11 cellular contexts compared by ENCODE assay signal in the genomic region with DNA sequence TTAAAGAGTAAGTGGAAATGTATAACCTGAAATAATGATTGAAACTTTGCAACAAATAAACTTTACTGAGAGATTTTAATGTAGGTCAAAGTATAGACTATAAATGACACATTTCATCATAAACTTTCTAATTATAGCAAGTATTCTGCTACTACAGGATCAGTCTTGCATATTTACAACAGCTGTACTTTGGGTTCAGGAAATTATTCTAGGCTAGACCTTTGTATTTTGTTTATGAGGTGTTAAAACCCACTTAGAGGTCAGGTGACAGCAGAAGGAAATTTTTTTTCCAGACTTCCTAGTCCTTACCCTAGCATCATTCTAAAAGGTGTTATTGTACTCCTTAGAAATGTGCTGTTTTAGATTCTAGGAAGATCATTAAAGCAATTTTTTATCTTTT. TPM values are rescaled to one million over a fixed set of nuclear protein-coding genes. Genes with fewer than 3 reads are reported as not detected.
DNase-seq lines count a peak whose midpoint lies in the region; ATAC-seq and TF ChIP-seq lines count a peak whose summit lies in the region.
"Had no signal": no experiment of that assay in that cellular context is flagged by ENCODE, and none has a peak within 500 bp of the region (broad histone marks: within the 10 kb centered on the region; RNA-seq: fewer than 3 reads in every experiment).

No MANE protein-coding gene starts in this region.

- H3K18ac ChIP-seq in mesendoderm (ENCODE audit: low read length) = no peak overlapping the region

- peak overlapping the region; percentile 91 for H3K4me3 Mint-ChIP-seq in activated naive CD8-positive, alpha-beta T cell treated with anti-CD3 and anti-CD28 coated beads, Interleukin-2, amount 50 U/mL, for 24 hours

- no peaks in the 10 kb centered on the region for H3K9me3 ChIP-seq in HCT116 (ENCODE audit: control insufficient read depth in 1 of 2, insufficient read depth in 1 of 2, low read depth in 1 of 2, low read length in 2 of 2)
- no peaks in the 10 kb centered on the region for H3K9me3 ChIP-seq in muscle layer of colon (ENCODE audit: low read length)

- TF ChIP-seq RAD21 in HCT116 (IDR thresholded peaks at IDR 0.05; ENCODE audit: low read depth) = no peak

- RAD21 ChIA-PET in HCT116 (lab: Charles Lee; ENCODE audit: low non-redundant PET in 1 of 2, low total read pairs in 2 of 2, uncharacterized antibody in 2 of 2, unreplicated experiment in 2 of 2) = no interaction called here

- POLR2A ChIA-PET in HCT116 (lab: Charles Lee) = no interaction called here

- peak overlapping the region; percentile 92 for H3K27ac Mint-ChIP-seq in activated naive CD8-positive, alpha-beta T cell treated with anti-CD3 and anti-CD28 coated beads, Interleukin-2, amount 50 U/mL, for 24 hours

- ATAC-seq in HCT116 = no peak
- ATAC-seq in activated naive CD8-positive, alpha-beta T cell treated with anti-CD3 and anti-CD28 coated beads, Interleukin-2, amount 50 U/mL, for 24 hours = no peak

- H3K36me3 ChIP-seq in ACC112 (ENCODE audit: insufficient read depth, low read length) = peaks cover 8% of the 10 kb centered on the region
- H3K36me3 ChIP-seq in HCT116 (ENCODE audit: control insufficient read depth in 1 of 2, insufficient read depth in 2 of 2, low read length in 2 of 2) = peaks cover 13 to 24% of the 10 kb centered on the region in 2 experiments
- no peaks in the 10 kb centered on the region for H3K36me3 ChIP-seq in muscle layer of colon (ENCODE audit: insufficient read depth, low read length)
- peaks cover 4% of the 10 kb centered on the region for H3K36me3 ChIP-seq in mesendoderm (ENCODE audit: control insufficient read depth, insufficient read depth, low read length)

- H3K9ac ChIP-seq in HCT116 (ENCODE audit: low read length) (0 out of 2 replicates have a peak overlapping the region, but pooled peaks have one; percentile 93), muscle layer of colon (ENCODE audit: low read length) (no peak overlapping the region), mesendoderm (ENCODE audit: low read length) (no peak overlapping the region)
- H3K9ac ChIP-seq: parathyroid adenoma had no signal

- H3K27ac ChIP-seq in ACC112 (ENCODE audit: low read depth, low read length) (no peak overlapping the region), HCT116 (ENCODE audit: low read depth, low read length) (no peak overlapping the region), muscle layer of colon (ENCODE audit: low read depth, low read length) (peak overlapping the region; percentile 20), mesendoderm (ENCODE audit: low read depth, low read length) (no peak overlapping the region)
- H3K27ac ChIP-seq: parathyroid adenoma had no signal

- H4K8ac ChIP-seq in mesendoderm (ENCODE audit: low read depth, low read length) = no peak overlapping the region

- H3K27me3 ChIP-seq in ACC112 (ENCODE audit: insufficient read depth, low read length) (no peaks in the 10 kb centered on the region), HCT116 (ENCODE audit: insufficient read depth, low read length) (no peaks in the 10 kb centered on the region), muscle layer of colon (ENCODE audit: control insufficient read depth in 1 of 2, insufficient read depth in 2 of 2, low read length in 2 of 2) (no peaks in the 10 kb centered on the region), mesendoderm (ENCODE audit: insufficient read depth, low read length, poor library complexity) (no peaks in the 10 kb centered on the region)

- peaks cover 46% of the 10 kb centered on the region for H3K4me1 Mint-ChIP-seq in activated naive CD8-positive, alpha-beta T cell treated with anti-CD3 and anti-CD28 coated beads, Interleukin-2, amount 50 U/mL, for 24 hours

- no peak for DNase-seq in HCT116 (ENCODE audit: low read depth, low spot score)
- no peak for DNase-seq in activated naive CD8-positive, alpha-beta T cell treated with anti-CD3 and anti-CD28 coated beads, Interleukin-2, amount 50 U/mL, for 24 hours
- DNase-seq in mesendoderm = no peak
- DNase-seq in occipital lobe (lab: John Stamatoyannopoulos, UW) = no peak
- no peak for DNase-seq in KG1 (lab: John Stamatoyannopoulos, UW)
- DNase-seq in GDM1 (lab: John Stamatoyannopoulos, UW) = no peak
- DNase-seq: activated B cell treated with CpG ODN at 0.5 μM for 24 hours, aorta had no signal

- no peaks in the 10 kb centered on the region for H3K27me3 Mint-ChIP-seq in activated naive CD8-positive, alpha-beta T cell treated with anti-CD3 and anti-CD28 coated beads, Interleukin-2, amount 50 U/mL, for 24 hours
- H3K27me3 Mint-ChIP-seq: activated B cell treated with CpG ODN at 0.5 μM for 24 hours had no signal

- no peak overlapping the region for H3K4ac ChIP-seq in mesendoderm (ENCODE audit: low read depth, low read length)

- no peak overlapping the region for H2BK5ac ChIP-seq in mesendoderm (ENCODE audit: low read length)

- no peak overlapping the region for H3K56ac ChIP-seq in mesendoderm (ENCODE audit: low read length)

- H3K79me2 ChIP-seq in ACC112 (ENCODE audit: control insufficient read depth, insufficient read depth, low read length, unreplicated experiment) (peaks cover 71% of the 10 kb centered on the region), HCT116 (ENCODE audit: insufficient read depth, low read length) (peaks cover 72% of the 10 kb centered on the region), mesendoderm (ENCODE audit: control insufficient read depth, insufficient read depth, low read length) (peaks cover 37% of the 10 kb centered on the region)

- no peak overlapping the region for H3K23ac ChIP-seq in mesendoderm (ENCODE audit: low read length)

- no peaks in the 10 kb centered on the region for H3K9me3 Mint-ChIP-seq in activated naive CD8-positive, alpha-beta T cell treated with anti-CD3 and anti-CD28 coated beads, Interleukin-2, amount 50 U/mL, for 24 hours
- H3K9me3 Mint-ChIP-seq: activated B cell treated with CpG ODN at 0.5 μM for 24 hours had no signal

- TF ChIP-seq CTCF in HCT116 (IDR thresholded peaks at IDR 0.05 in 2 of 3, conservative IDR thresholded peaks at IDR 0.05 in 1 of 3; ENCODE audit: borderline replicate concordance in 1 of 3, insufficient read depth in 1 of 3, low read depth in 2 of 3, low read length in 2 of 3) = no peak

- no peak overlapping the region for H2AK5ac ChIP-seq in mesendoderm (ENCODE audit: low read length)

- no peak for TF ChIP-seq POLR2A in HCT116 (IDR thresholded peaks at IDR 0.05; ENCODE audit: borderline replicate concordance, extremely low read depth, insufficient read depth, insufficient read length)

- CTCF ChIA-PET in HCT116 (lab: Charles Lee) = interaction anchor here (1.1 to 2.5 kb wide), 2 partner anchors 135 to 276 kb away, joined by 3 to 6 read pairs; no protein-coding TSS in a partner anchor

- peaks cover 13% of the 10 kb centered on the region for H4K20me1 ChIP-seq in HCT116 (ENCODE audit: insufficient read depth)

- peaks cover 11% of the 10 kb centered on the region for H3K79me1 ChIP-seq in mesendoderm (ENCODE audit: low read length)

- peak overlapping the region; percentile 93 for H3K4me3 ChIP-seq in ACC112 (ENCODE audit: low read depth, low read length)
- H3K4me3 ChIP-seq in HCT116 (replicated peaks in 1 of 2; ENCODE audit: low read depth in 1 of 2, low read length in 2 of 2) = no peak overlapping the region
- H3K4me3 ChIP-seq in muscle layer of colon (ENCODE audit: low read depth in 1 of 2, low read length in 2 of 2) = no peak overlapping the region
- no peak overlapping the region for H3K4me3 ChIP-seq in mesendoderm (ENCODE audit: low read length)

- peaks cover 29% of the 10 kb centered on the region for H3K36me3 Mint-ChIP-seq in activated naive CD8-positive, alpha-beta T cell treated with anti-CD3 and anti-CD28 coated beads, Interleukin-2, amount 50 U/mL, for 24 hours (ENCODE audit: low read depth)

- H2BK15ac ChIP-seq in mesendoderm (replicated peaks; ENCODE audit: low read depth) = no peak overlapping the region

- peak overlapping the region; percentile 75; the same call in 1 of the 2 replicates for H3K4me2 ChIP-seq in HCT116 (ENCODE audit: low read length)
- no peak overlapping the region for H3K4me2 ChIP-seq in mesendoderm (ENCODE audit: low read length)

- no peak overlapping the region for H2BK120ac ChIP-seq in mesendoderm (ENCODE audit: low read depth, low read length)

- H3K9me2 ChIP-seq in HCT116 (ENCODE audit: insufficient read depth) = no peaks in the 10 kb centered on the region

- no peak overlapping the region for H2AFZ ChIP-seq in ACC112 (ENCODE audit: low read length, unreplicated experiment)
- H2AFZ ChIP-seq in HCT116 (ENCODE audit: low read depth, low read length, poor library complexity, severe bottlenecking) = no peak overlapping the region
- H2AFZ ChIP-seq: parathyroid adenoma had no signal

- no TSS peak for BruUV-seq in HCT116 (replicated peaks; lab: Mats Ljungman, UMichigan)

- no peak overlapping the region for H4K5ac ChIP-seq in mesendoderm (ENCODE audit: low read length)

- intact Hi-C loops in HCT116 (cut with micrococcal nuclease) = no loop called here

- H3K4me1 ChIP-seq in ACC112 (ENCODE audit: control insufficient read depth, insufficient read depth, low read length, unreplicated experiment) = peaks cover 28% of the 10 kb centered on the region
- H3K4me1 ChIP-seq in HCT116 (ENCODE audit: control insufficient read depth in 1 of 2, insufficient read depth in 2 of 2, low read length in 2 of 2) = peaks cover 9 to 11% of the 10 kb centered on the region in 2 experiments
- H3K4me1 ChIP-seq in muscle layer of colon (ENCODE audit: insufficient read depth, low read length) = peaks cover 42% of the 10 kb centered on the region
- no peaks in the 10 kb centered on the region for H3K4me1 ChIP-seq in mesendoderm (ENCODE audit: control insufficient read depth, low read depth, low read length)

TF ChIP-seq in HCT116, 20 proteins besides CTCF, POLR2A, EP300 and RAD21 (continues in another document):
- TF ChIP-seq SRF (IDR thresholded peaks at IDR 0.05; ENCODE audit: low read depth) = no peak

RNA-seq across cellular contexts. Expression of a gene that starts 2.3 kb away (rescaled TPM):
- total RNA-seq in HCT116 (2021; ENCODE audit: unreplicated experiment) = 82.3 TPM
- 68.1 and 74.9 TPM in 2 replicates for polyA plus RNA-seq in HCT116 (2012)
- polyA plus RNA-seq in mesendoderm (2013, experiment 1 of 2) = 135 TPM
- 134 TPM for polyA plus RNA-seq in mesendoderm (2013, experiment 2 of 2)
- total RNA-seq in occipital lobe = 31.0 TPM

RNA-seq across cellular contexts. Expression of a gene that starts 22.9 kb away (rescaled TPM):
- not detected for total RNA-seq in HCT116 (2021; ENCODE audit: unreplicated experiment)
- 0.01 TPM in 1 of 2 replicates, not detected in the other for polyA plus RNA-seq in HCT116 (2012)
- polyA plus RNA-seq in mesendoderm (2013, experiment 1 of 2) = not detected
- 0.01 TPM for polyA plus RNA-seq in mesendoderm (2013, experiment 2 of 2)
- total RNA-seq in occipital lobe = not detected
- total RNA-seq: activated B cell treated with CpG ODN at 0.5 μM for 24 hours had no signal
- polyA plus RNA-seq: aorta had no signal
